ENCODE assay signal across 22 cellular contexts in genomic region chr13:85541476-85541875, GRCh38.
DNase-seq lines count a peak whose midpoint lies in the region; ATAC-seq and TF ChIP-seq lines count a peak whose summit lies in the region.
"Had no signal": no experiment of that assay in that cellular context is flagged by ENCODE, and none has a peak within 500 bp of the region (broad histone marks: within the 10 kb centered on the region; RNA-seq: fewer than 3 reads in every experiment).

No MANE protein-coding gene starts in this region.

- no peaks in the 10 kb centered on the region for H3K36me3 Mint-ChIP-seq in WTC11
- H3K36me3 Mint-ChIP-seq: CD4-positive, alpha-beta memory T cell had no signal

- H2AFZ ChIP-seq in Karpas-422 (ENCODE audit: low read length), result peak overlapping the region; percentile 97

- TF ChIP-seq CTCF in WTC11 (IDR thresholded peaks at IDR 0.05), result no peak

- H3K27ac ChIP-seq in BLaER1 (no peak overlapping the region), Karpas-422 (ENCODE audit: low read length) (no peak overlapping the region)
- H3K27ac ChIP-seq: 22Rv1, SJCRH30 had no signal

- no peaks in the 10 kb centered on the region for H3K9me3 Mint-ChIP-seq in WTC11

- H4K20me1 ChIP-seq in BLaER1, result no peaks in the 10 kb centered on the region
- H4K20me1 ChIP-seq in Karpas-422 (ENCODE audit: insufficient read depth, low read depth, low read length), result no peaks in the 10 kb centered on the region

- H3K9me3 ChIP-seq in BLaER1, result no peaks in the 10 kb centered on the region
- no peaks in the 10 kb centered on the region for H3K9me3 ChIP-seq in Karpas-422 (ENCODE audit: low read length)
- H3K9me3 ChIP-seq: SJCRH30 had no signal

- H3K4me2 ChIP-seq in BLaER1 (peak overlapping the region; percentile 44), Karpas-422 (ENCODE audit: low read depth, low read length, poor library complexity, severe bottlenecking) (no peak overlapping the region)

- H3K4me1 ChIP-seq in BLaER1 (peaks cover 7% of the 10 kb centered on the region), Karpas-422 (ENCODE audit: low read length) (0 out of 2 replicates have a peak, but pooled peaks cover 5% of the 10 kb centered on the region)

- no peaks in the 10 kb centered on the region for H3K9me2 ChIP-seq in Karpas-422 (replicated peaks; ENCODE audit: insufficient read depth, low read length)

- H3K9ac ChIP-seq in BLaER1, result no peak overlapping the region
- H3K9ac ChIP-seq in Karpas-422 (ENCODE audit: low read length), result no peak overlapping the region

- no peak overlapping the region for H3K4me3 ChIP-seq in BLaER1
- H3K4me3 ChIP-seq in Karpas-422 (ENCODE audit: low read length), result no peak overlapping the region
- H3K4me3 ChIP-seq: SJCRH30 had no signal

- no peak for ATAC-seq in Right ventricle myocardium superior (ENCODE audit: poor library complexity)
- no peak for ATAC-seq in WTC11
- ATAC-seq: PC-3 had no signal

- CTCF ChIA-PET in WTC11 (lab: Charles Lee), result no interaction called here

- no peaks in the 10 kb centered on the region for H3K27me3 ChIP-seq in BLaER1
- no peaks in the 10 kb centered on the region for H3K27me3 ChIP-seq in Karpas-422 (ENCODE audit: low read length)
- H3K27me3 ChIP-seq: SJCRH30 had no signal

- H3K4me1 Mint-ChIP-seq in WTC11, result no peaks in the 10 kb centered on the region

- POLR2A ChIA-PET in WTC11 (lab: Charles Lee), result no interaction called here

- intact Hi-C loops in Right ventricle myocardium superior (cut with DNase I), result no loop called here

- H3K27ac Mint-ChIP-seq in WTC11, result no peak overlapping the region
- H3K27ac Mint-ChIP-seq: CD4-positive, alpha-beta memory T cell had no signal

- DNase-seq in NCI-H510A treated with DMSO at 0.1 percent for 48 hours (lab: John Stamatoyannopoulos, UW) (peak; percentile 45), NCI-H510A (lab: John Stamatoyannopoulos, UW) (no peak), Karpas-422 (no peak), SW480 (ENCODE audit: low spot score) (peak; percentile 82), Right ventricle myocardium superior (no peak), WTC11 (ENCODE audit: low spot score) (no peak), anterior cingulate cortex (lab: John Stamatoyannopoulos, UW) (no peak)
- DNase-seq: Calu3, DMS53, GOT3, IMR-90, NCI-H1105, NCI-H2081, NCI-H2171 treated with DMSO at 0.1 percent for 48 hours, NCI-H446, NCI-H748 treated with DMSO at 0.1 percent for 48 hours, PC-3, RPMI8226, SJCRH30 had no signal

- no peak overlapping the region for H3K4me3 Mint-ChIP-seq in WTC11
- H3K4me3 Mint-ChIP-seq: CD4-positive, alpha-beta memory T cell had no signal

- no peaks in the 10 kb centered on the region for H3K36me3 ChIP-seq in BLaER1
- no peaks in the 10 kb centered on the region for H3K36me3 ChIP-seq in Karpas-422 (ENCODE audit: insufficient read depth, low read length)
- H3K36me3 ChIP-seq: SJCRH30 had no signal

- no peaks in the 10 kb centered on the region for H3K27me3 Mint-ChIP-seq in WTC11 (ENCODE audit: low read depth)
- H3K27me3 Mint-ChIP-seq: CD4-positive, alpha-beta memory T cell had no signal

- H3K79me2 ChIP-seq in Karpas-422 (ENCODE audit: low read length), result no peaks in the 10 kb centered on the region

TF ChIP-seq in WTC11, 78 proteins besides CTCF, POLR2A, EP300 and RAD21:
- no peak for TF ChIP-seq FOXJ3 (CRISPR knock-in tag; IDR thresholded peaks at IDR 0.05; ENCODE audit: borderline replicate concordance)
- no peak for TF ChIP-seq ATF3 (CRISPR knock-in tag; conservative IDR thresholded peaks at IDR 0.05)
- no peak for TF ChIP-seq ZSCAN18 (CRISPR knock-in tag; IDR thresholded peaks at IDR 0.05)
- no peak for TF ChIP-seq ESRRA (CRISPR knock-in tag; IDR thresholded peaks at IDR 0.05; ENCODE audit: borderline replicate concordance)
- no peak for TF ChIP-seq ZNF317 (CRISPR knock-in tag; IDR thresholded peaks at IDR 0.05; ENCODE audit: borderline replicate concordance, low read depth)
- TF ChIP-seq TEAD1 (CRISPR knock-in tag; IDR thresholded peaks at IDR 0.05), result no peak
- no peak for TF ChIP-seq NR2C2 (CRISPR knock-in tag; IDR thresholded peaks at IDR 0.05)
- TF ChIP-seq CBFB (CRISPR knock-in tag; IDR thresholded peaks at IDR 0.05; ENCODE audit: low read depth), result no peak
- no peak for TF ChIP-seq ATF1 (CRISPR knock-in tag; IDR thresholded peaks at IDR 0.05)
- no peak for TF ChIP-seq MYBL2 (CRISPR knock-in tag; IDR thresholded peaks at IDR 0.05)
TF ChIP-seq in WTC11: peak in this region for 0.

Comparison
In these comparisons a context has a peak if more than half of its experiments do, and no peak if none do; other contexts are left out.
1. DNase-seq: peak in NCI-H510A treated with DMSO at 0.1 percent for 48 hours (single experiment) and SW480 (single experiment); none in NCI-H510A (single experiment), Karpas-422 (single experiment), Right ventricle myocardium superior (single experiment), WTC11 (single experiment) and anterior cingulate cortex (0 of 58).